In genomic region chr12:55942055-55942454, GRCh38 we compare ENCODE assay signal across 25 cellular contexts. TPM values are rescaled to one million over a fixed set of nuclear protein-coding genes. Genes with fewer than 3 reads are reported as not detected.
DNase-seq lines count a peak whose midpoint lies in the region; ATAC-seq lines count a peak whose summit lies in the region.
"Had no signal": no experiment of that assay in that cellular context is flagged by ENCODE, and none has a peak within 500 bp of the region (broad histone marks: within the 10 kb centered on the region; RNA-seq: fewer than 3 reads in every experiment).

No MANE protein-coding gene starts in this region.

- no peak overlapping the region for H3K23ac ChIP-seq in neuronal stem cell (ENCODE audit: low read depth, low read length, poor library complexity)

- POLR2A ChIA-PET in activated CD4-positive, alpha-beta T cell treated with anti-CD3 and anti-CD28 coated beads for 36 hours (lab: Charles Lee), result no interaction called here
- POLR2A ChIA-PET in CD8-positive, alpha-beta memory T cell (lab: Charles Lee), result interaction anchor here (0.6 kb wide), 1 partner anchor 183 kb away, joined by 7 read pairs; no protein-coding TSS in a partner anchor
- POLR2A ChIA-PET in naive thymus-derived CD4-positive, alpha-beta T cell (lab: Charles Lee), result interaction anchor here (1.3 to 27.1 kb wide), 4 partner anchors 5 to 203 kb away, joined by 5 to 728 read pairs (median 382); partner anchors contain the start of genes DGKA, ORMDL2, PYM1 and SARNP

- no peak overlapping the region for H2BK12ac ChIP-seq in neuronal stem cell (ENCODE audit: low read length)

- no peak overlapping the region for H2AFZ ChIP-seq in neuronal stem cell (ENCODE audit: low read length)

- H3K36me3 Mint-ChIP-seq in activated CD4-positive, alpha-beta T cell treated with anti-CD3 and anti-CD28 coated beads for 36 hours (ENCODE audit: low read depth), result peaks cover 90% of the 10 kb centered on the region
- H3K36me3 Mint-ChIP-seq in CD8-positive, alpha-beta memory T cell, result peaks cover 9 to 98% (median 24%) of the 10 kb centered on the region in 3 donors
- peaks cover 100% of the 10 kb centered on the region for H3K36me3 Mint-ChIP-seq in activated T-helper 17 cell treated with anti-CD3 and anti-CD28 coated beads, Interleukin-2, amount 50 U/mL, for 72 hours (ENCODE audit: low read depth)
- peaks cover 23 to 77% (median 60%) of the 10 kb centered on the region in 5 donors for H3K36me3 Mint-ChIP-seq in naive thymus-derived CD4-positive, alpha-beta T cell

- H3K27me3 ChIP-seq in CD8-positive, alpha-beta memory T cell (ENCODE audit: insufficient read depth, low read length, poor library complexity, severe bottlenecking), result no peaks in the 10 kb centered on the region
- no peaks in the 10 kb centered on the region for H3K27me3 ChIP-seq in naive thymus-derived CD4-positive, alpha-beta T cell (ENCODE audit: control insufficient read depth in 2 of 2, insufficient read depth in 2 of 2, low read length in 2 of 2)
- H3K27me3 ChIP-seq in neuronal stem cell (ENCODE audit: control insufficient read depth in 3 of 3, insufficient read depth in 3 of 3, low read depth in 1 of 3, low read length in 3 of 3), result no peaks in the 10 kb centered on the region
- H3K27me3 ChIP-seq: BE2C, Peyer's patch, thyroid gland had no signal

- no peak for ATAC-seq in activated CD4-positive, alpha-beta T cell treated with anti-CD3 and anti-CD28 coated beads for 36 hours
- ATAC-seq in activated T-helper 17 cell treated with anti-CD3 and anti-CD28 coated beads, Interleukin-2, amount 50 U/mL, for 72 hours (replicated peaks), result no peak
- ATAC-seq in naive thymus-derived CD4-positive, alpha-beta T cell, result no peak
- no peak for ATAC-seq in stimulated activated naive CD8-positive, alpha-beta T cell treated with anti-CD3 and anti-CD28 coated beads, Interleukin-15, Interleukin-2, amounts not matched to agents 100 U/mL and 50 U/mL, for 24 hours
- ATAC-seq: A549; left ventricle myocardium superior; stimulated activated naive CD8-positive, alpha-beta T cell treated with anti-CD3 and anti-CD28 coated beads, Interleukin-15, amount 100 ng/mL, for 72 hours had no signal

- H3K79me1 ChIP-seq in neuronal stem cell (ENCODE audit: low read depth, low read length), result no peaks in the 10 kb centered on the region

- peaks cover 52% of the 10 kb centered on the region for H3K4me1 ChIP-seq in CD8-positive, alpha-beta memory T cell (ENCODE audit: insufficient read depth, low read length)
- peaks cover 3 to 49% of the 10 kb centered on the region in 2 donors for H3K4me1 ChIP-seq in naive thymus-derived CD4-positive, alpha-beta T cell (ENCODE audit: control insufficient read depth in 2 of 2, insufficient read depth in 2 of 2, low read length in 2 of 2)
- H3K4me1 ChIP-seq in neuronal stem cell (ENCODE audit: control insufficient read depth in 2 of 2, insufficient read depth in 1 of 2, low read depth in 1 of 2, low read length in 2 of 2), result peaks cover 5% of the 10 kb centered on the region in 2 donors

- no peak overlapping the region for H3K9ac ChIP-seq in neuronal stem cell (ENCODE audit: low read depth, low read length, poor library complexity)

- H4K91ac ChIP-seq in neuronal stem cell (ENCODE audit: low read depth, low read length, poor library complexity), result no peak overlapping the region

- intact Hi-C loops in activated CD4-positive, alpha-beta T cell treated with anti-CD3 and anti-CD28 coated beads for 36 hours (cut with DNase I, micrococcal nuclease), result no loop called here
- intact Hi-C loops in naive thymus-derived CD4-positive, alpha-beta T cell (cut with micrococcal nuclease), result no loop called here

- peaks cover 76% of the 10 kb centered on the region for H3K36me3 ChIP-seq in CD8-positive, alpha-beta memory T cell (ENCODE audit: insufficient read depth, low read length)
- H3K36me3 ChIP-seq in naive thymus-derived CD4-positive, alpha-beta T cell (ENCODE audit: control insufficient read depth in 2 of 3, insufficient read depth in 3 of 3, low read length in 3 of 3), result peaks cover 41 to 97% (median 54%) of the 10 kb centered on the region in 3 experiments
- no peaks in the 10 kb centered on the region for H3K36me3 ChIP-seq in neuronal stem cell (replicated peaks in 1 of 2; ENCODE audit: control insufficient read depth in 2 of 2, insufficient read depth in 2 of 2, low read length in 2 of 2)
- H3K36me3 ChIP-seq: BE2C, HAP-1, thyroid gland, WERI-Rb-1 had no signal

- no peaks in the 10 kb centered on the region for H3K27me3 Mint-ChIP-seq in activated CD4-positive, alpha-beta T cell treated with anti-CD3 and anti-CD28 coated beads for 36 hours
- H3K27me3 Mint-ChIP-seq in CD8-positive, alpha-beta memory T cell, result no peaks in the 10 kb centered on the region
- no peaks in the 10 kb centered on the region for H3K27me3 Mint-ChIP-seq in activated T-helper 17 cell treated with anti-CD3 and anti-CD28 coated beads, Interleukin-2, amount 50 U/mL, for 72 hours
- H3K27me3 Mint-ChIP-seq in naive thymus-derived CD4-positive, alpha-beta T cell, result no peaks in the 10 kb centered on the region
- H3K27me3 Mint-ChIP-seq: stimulated activated naive CD8-positive, alpha-beta T cell treated with anti-CD3 and anti-CD28 coated beads, Interleukin-15, amount 100 ng/mL, for 72 hours had no signal

- no peak overlapping the region for H2BK5ac ChIP-seq in neuronal stem cell (ENCODE audit: low read length)

- no peak overlapping the region for H3K4me3 ChIP-seq in CD8-positive, alpha-beta memory T cell (ENCODE audit: low read length)
- H3K4me3 ChIP-seq in naive thymus-derived CD4-positive, alpha-beta T cell (ENCODE audit: low read length), result no peak overlapping the region
- no peak overlapping the region for H3K4me3 ChIP-seq in neuronal stem cell (ENCODE audit: low read length in 2 of 2)
- H3K4me3 ChIP-seq: A549, HAP-1, Peyer's patch, thyroid gland had no signal

- no peak overlapping the region for H3K27ac ChIP-seq in CD8-positive, alpha-beta memory T cell (ENCODE audit: low read depth, low read length)
- peak overlapping the region; percentile 64 for H3K27ac ChIP-seq in naive thymus-derived CD4-positive, alpha-beta T cell (ENCODE audit: low read depth, low read length)
- H3K27ac ChIP-seq in neuronal stem cell (replicated peaks; ENCODE audit: low read length), result no peak overlapping the region
- H3K27ac ChIP-seq: A549, thyroid gland, WERI-Rb-1 had no signal

- no peak overlapping the region for H3K18ac ChIP-seq in neuronal stem cell (ENCODE audit: low read length)

- H3K4ac ChIP-seq in neuronal stem cell (ENCODE audit: low read length), result no peak overlapping the region

- H3K9me3 Mint-ChIP-seq in activated CD4-positive, alpha-beta T cell treated with anti-CD3 and anti-CD28 coated beads for 36 hours (ENCODE audit: low read depth), result no peaks in the 10 kb centered on the region
- H3K9me3 Mint-ChIP-seq in CD8-positive, alpha-beta memory T cell, result no peaks in the 10 kb centered on the region
- no peaks in the 10 kb centered on the region for H3K9me3 Mint-ChIP-seq in activated T-helper 17 cell treated with anti-CD3 and anti-CD28 coated beads, Interleukin-2, amount 50 U/mL, for 72 hours
- no peaks in the 10 kb centered on the region for H3K9me3 Mint-ChIP-seq in naive thymus-derived CD4-positive, alpha-beta T cell
- H3K9me3 Mint-ChIP-seq: brain; stimulated activated naive CD8-positive, alpha-beta T cell treated with anti-CD3 and anti-CD28 coated beads, Interleukin-15, amount 100 ng/mL, for 72 hours had no signal

- H4K8ac ChIP-seq in neuronal stem cell (ENCODE audit: low read depth, low read length), result no peak overlapping the region

- no peak overlapping the region for H3K4me2 ChIP-seq in neuronal stem cell (ENCODE audit: insufficient read depth, low read length, poor library complexity, severe bottlenecking)
- H3K4me2 ChIP-seq: A549 had no signal

- no peak overlapping the region for H3K14ac ChIP-seq in neuronal stem cell (ENCODE audit: low read length)

- peak overlapping the region; percentile 66 for H3K27ac Mint-ChIP-seq in activated CD4-positive, alpha-beta T cell treated with anti-CD3 and anti-CD28 coated beads for 36 hours
- H3K27ac Mint-ChIP-seq in CD8-positive, alpha-beta memory T cell, result peak overlapping the region in 6 of 8 donors; percentile 60 to 86 (median 72)
- peak overlapping the region; percentile 37 for H3K27ac Mint-ChIP-seq in activated T-helper 17 cell treated with anti-CD3 and anti-CD28 coated beads, Interleukin-2, amount 50 U/mL, for 72 hours
- peak overlapping the region; percentile 7 to 100 (median 92) for H3K27ac Mint-ChIP-seq in naive thymus-derived CD4-positive, alpha-beta T cell
- H3K27ac Mint-ChIP-seq: brain had no signal

- H2BK15ac ChIP-seq in neuronal stem cell (ENCODE audit: low read length), result no peak overlapping the region

- no peak overlapping the region for H2AK5ac ChIP-seq in neuronal stem cell (ENCODE audit: low read depth, low read length)

- no CpG with 5 or more reads among the region's 4 CpGs for WGBS in neuronal stem cell (ENCODE audit: extremely low coverage in 2 of 2, insufficient read length in 2 of 2, insufficient replicate concordance in 1 of 2), 2 donors

- no peaks in the 10 kb centered on the region for H3K9me3 ChIP-seq in CD8-positive, alpha-beta memory T cell (ENCODE audit: low read length)
- H3K9me3 ChIP-seq in naive thymus-derived CD4-positive, alpha-beta T cell (ENCODE audit: control insufficient read depth in 2 of 3, low read length in 3 of 3), result no peaks in the 10 kb centered on the region
- no peaks in the 10 kb centered on the region for H3K9me3 ChIP-seq in neuronal stem cell (replicated peaks in 1 of 2; ENCODE audit: control insufficient read depth in 2 of 2, insufficient read depth in 1 of 2, low read depth in 1 of 2, low read length in 2 of 2)
- H3K9me3 ChIP-seq: A549, BE2C, HAP-1, Peyer's patch, thyroid gland had no signal

- CTCF ChIA-PET in activated CD4-positive, alpha-beta T cell treated with anti-CD3 and anti-CD28 coated beads for 36 hours (lab: Charles Lee), result interaction anchor here (0.9 to 5.8 kb wide), 9 partner anchors 9 to 203 kb away, joined by 3 to 69 read pairs (median 4); partner anchors contain the start of genes ORMDL2, PYM1, RAB5B and SARNP
- CTCF ChIA-PET in CD8-positive, alpha-beta memory T cell (lab: Charles Lee), result interaction anchor here (1.0 to 11.4 kb wide), 3 partner anchors 9 to 203 kb away, joined by 3 to 78 read pairs (median 9); partner anchors contain the start of gene PYM1
- CTCF ChIA-PET in naive thymus-derived CD4-positive, alpha-beta T cell (lab: Charles Lee), result interaction anchor here (5.0 kb wide), 1 partner anchor 123 kb away, joined by 43 read pairs; the partner anchor contains the start of genes ORMDL2 and SARNP

- H3K4me3 Mint-ChIP-seq in activated CD4-positive, alpha-beta T cell treated with anti-CD3 and anti-CD28 coated beads for 36 hours, result no peak overlapping the region
- H3K4me3 Mint-ChIP-seq in CD8-positive, alpha-beta memory T cell, result peak overlapping the region in 1 of 7 donors; percentile 28
- no peak overlapping the region for H3K4me3 Mint-ChIP-seq in activated T-helper 17 cell treated with anti-CD3 and anti-CD28 coated beads, Interleukin-2, amount 50 U/mL, for 72 hours
- H3K4me3 Mint-ChIP-seq in naive thymus-derived CD4-positive, alpha-beta T cell, result peak overlapping the region in 4 of 10 donors; percentile 28 to 63 (median 54)
- H3K4me3 Mint-ChIP-seq: brain; stimulated activated naive CD8-positive, alpha-beta T cell treated with anti-CD3 and anti-CD28 coated beads, Interleukin-15, amount 100 ng/mL, for 72 hours had no signal

- peaks cover 73% of the 10 kb centered on the region for H3K4me1 Mint-ChIP-seq in activated CD4-positive, alpha-beta T cell treated with anti-CD3 and anti-CD28 coated beads for 36 hours
- peaks cover 49 to 73% (median 70%) of the 10 kb centered on the region in 3 donors for H3K4me1 Mint-ChIP-seq in CD8-positive, alpha-beta memory T cell
- peaks cover 66% of the 10 kb centered on the region for H3K4me1 Mint-ChIP-seq in activated T-helper 17 cell treated with anti-CD3 and anti-CD28 coated beads, Interleukin-2, amount 50 U/mL, for 72 hours
- H3K4me1 Mint-ChIP-seq in naive thymus-derived CD4-positive, alpha-beta T cell, result peaks cover 48 to 96% (median 91%) of the 10 kb centered on the region in 7 donors

- H2BK120ac ChIP-seq in neuronal stem cell (ENCODE audit: low read depth, low read length), result no peak overlapping the region

- DNase-seq in activated CD4-positive, alpha-beta T cell treated with anti-CD3 and anti-CD28 coated beads for 36 hours, result no peak
- no peak for DNase-seq in activated CD4-positive, alpha-beta T cell treated with anti-CD3 and anti-CD28 coated beads, Interleukin-2, amount 50 U/mL, for 48 hours
- no peak for DNase-seq in CD8-positive, alpha-beta memory T cell
- no peak for DNase-seq in naive thymus-derived CD4-positive, alpha-beta T cell
- no peak for DNase-seq in central memory CD4-positive, alpha-beta T cell
- DNase-seq in stimulated activated naive CD8-positive, alpha-beta T cell treated with anti-CD3 and anti-CD28 coated beads, Interleukin-15, Interleukin-2, amounts not matched to agents 100 U/mL and 50 U/mL, for 24 hours, result no peak
- no peak for DNase-seq in neuronal stem cell (ENCODE audit: low spot score)
- DNase-seq: BE2C; Calu3; EL; islet precursor cell; left ventricle myocardium superior; NCI-H1092; NCI-H187 treated with DMSO at 0.1 percent for 48 hours; NCI-H524 treated with DMSO at 0.1 percent for 48 hours; Peyer's patch; SHP77 treated with DMSO at 0.1 percent for 48 hours; stimulated activated naive CD8-positive, alpha-beta T cell treated with anti-CD3 and anti-CD28 coated beads, Interleukin-15, amount 100 ng/mL, for 72 hours; T-helper 9 cell; thyroid gland; WERI-Rb-1 had no signal

RNA-seq across cellular contexts. Expression of gene DGKA, which starts 11.1 kb away (rescaled TPM):
- total RNA-seq in activated CD4-positive, alpha-beta T cell treated with anti-CD3 and anti-CD28 coated beads for 36 hours, result 100 to 1,000 TPM; 341 to 385 TPM
- total RNA-seq in CD8-positive, alpha-beta memory T cell, result 100 to 1,000 TPM; 221 to 236 TPM
- polyA plus RNA-seq in CD8-positive, alpha-beta memory T cell, result 234 TPM
- 100 to 1,000 TPM; 282 to 502 TPM for total RNA-seq in activated T-helper 17 cell treated with anti-CD3 and anti-CD28 coated beads, Interleukin-2, amount 50 U/mL, for 72 hours
- total RNA-seq in naive thymus-derived CD4-positive, alpha-beta T cell, result 1,000 to 10,000 TPM in 3 of 5 experiments, 100 to 1,000 TPM in 2; 705 to 1,507 (median 1,164) TPM
- polyA plus RNA-seq in naive thymus-derived CD4-positive, alpha-beta T cell, result 100 to 1,000 TPM; 259 to 557 TPM
- polyA plus RNA-seq in neuronal stem cell (2013, experiment 1 of 2), result 11.5 TPM
- polyA plus RNA-seq in neuronal stem cell (2013, experiment 2 of 2), result 10.1 TPM

RNA-seq across cellular contexts. Expression of gene PYM1, which starts 14.4 kb away (rescaled TPM):
- total RNA-seq in activated CD4-positive, alpha-beta T cell treated with anti-CD3 and anti-CD28 coated beads for 36 hours, result 10 to 100 TPM; 24.6 to 30.2 TPM
- total RNA-seq in CD8-positive, alpha-beta memory T cell, result 10 to 100 TPM; 35.8 to 38.4 TPM
- polyA plus RNA-seq in CD8-positive, alpha-beta memory T cell, result 80.8 TPM
- 10 to 100 TPM; 23.4 to 35.6 TPM for total RNA-seq in activated T-helper 17 cell treated with anti-CD3 and anti-CD28 coated beads, Interleukin-2, amount 50 U/mL, for 72 hours
- total RNA-seq in naive thymus-derived CD4-positive, alpha-beta T cell, result 10 to 100 TPM; 18.5 to 46.9 (median 35.0) TPM
- 10 to 100 TPM; 62.1 to 70.7 TPM for polyA plus RNA-seq in naive thymus-derived CD4-positive, alpha-beta T cell
- 50.0 TPM for polyA plus RNA-seq in neuronal stem cell (2013, experiment 1 of 2)
- polyA plus RNA-seq in neuronal stem cell (2013, experiment 2 of 2), result 49.6 TPM

RNA-seq across cellular contexts. Expression of gene PMEL, which starts 23.8 kb away (rescaled TPM):
- 1 to 10 TPM in 1 of 2 experiments, under 1 TPM in 1; 0.86 to 1.2 TPM for total RNA-seq in activated CD4-positive, alpha-beta T cell treated with anti-CD3 and anti-CD28 coated beads for 36 hours
- under 1 TPM; 0.28 to 0.33 TPM for total RNA-seq in CD8-positive, alpha-beta memory T cell
- not detected for polyA plus RNA-seq in CD8-positive, alpha-beta memory T cell
- total RNA-seq in activated T-helper 17 cell treated with anti-CD3 and anti-CD28 coated beads, Interleukin-2, amount 50 U/mL, for 72 hours, result 1 to 10 TPM in 1 of 2 donors, under 1 TPM in 1; 0.30 to 2.5 TPM
- not detected for total RNA-seq in naive thymus-derived CD4-positive, alpha-beta T cell
- under 1 TPM; 0.09 to 0.57 TPM for polyA plus RNA-seq in naive thymus-derived CD4-positive, alpha-beta T cell
- 298 TPM for polyA plus RNA-seq in neuronal stem cell (2013, experiment 1 of 2)
- 291 TPM for polyA plus RNA-seq in neuronal stem cell (2013, experiment 2 of 2)

RNA-seq across cellular contexts. Expression of gene CDK2, which starts 24.6 kb away (rescaled TPM):
- 100 to 1,000 TPM; 104 to 149 TPM for total RNA-seq in activated CD4-positive, alpha-beta T cell treated with anti-CD3 and anti-CD28 coated beads for 36 hours
- 100 to 1,000 TPM; 117 to 125 TPM for total RNA-seq in CD8-positive, alpha-beta memory T cell
- polyA plus RNA-seq in CD8-positive, alpha-beta memory T cell, result 8.2 TPM
- 100 to 1,000 TPM; 101 to 104 TPM for total RNA-seq in activated T-helper 17 cell treated with anti-CD3 and anti-CD28 coated beads, Interleukin-2, amount 50 U/mL, for 72 hours
- total RNA-seq in naive thymus-derived CD4-positive, alpha-beta T cell, result 10 to 100 TPM; 19.0 to 77.2 (median 24.1) TPM
- polyA plus RNA-seq in naive thymus-derived CD4-positive, alpha-beta T cell, result 1 to 10 TPM; 7.0 to 9.6 TPM
- 69.3 TPM for polyA plus RNA-seq in neuronal stem cell (2013, experiment 1 of 2)
- polyA plus RNA-seq in neuronal stem cell (2013, experiment 2 of 2), result 71.8 TPM

RNA-seq across cellular contexts. Expression of gene RAB5B, which starts 31.8 kb away (rescaled TPM):
- total RNA-seq in activated CD4-positive, alpha-beta T cell treated with anti-CD3 and anti-CD28 coated beads for 36 hours, result 10 to 100 TPM; 33.2 to 35.1 TPM
- total RNA-seq in CD8-positive, alpha-beta memory T cell, result 10 to 100 TPM; 36.6 to 38.3 TPM
- 68.5 TPM for polyA plus RNA-seq in CD8-positive, alpha-beta memory T cell
- total RNA-seq in activated T-helper 17 cell treated with anti-CD3 and anti-CD28 coated beads, Interleukin-2, amount 50 U/mL, for 72 hours, result 10 to 100 TPM; 34.2 to 50.8 TPM
- total RNA-seq in naive thymus-derived CD4-positive, alpha-beta T cell, result 100 to 1,000 TPM in 1 of 5 experiments, 10 to 100 TPM in 4; 45.2 to 109 (median 62.7) TPM
- 10 to 100 TPM; 69.6 to 86.7 TPM for polyA plus RNA-seq in naive thymus-derived CD4-positive, alpha-beta T cell
- polyA plus RNA-seq in neuronal stem cell (2013, experiment 1 of 2), result 90.1 TPM
- 89.7 TPM for polyA plus RNA-seq in neuronal stem cell (2013, experiment 2 of 2)

Comparison
In these comparisons a context has a peak if more than half of its experiments do, and no peak if none do; other contexts are left out.
1. H3K27ac Mint-ChIP-seq: peak in every context shown above with its lines; median percentile 92 in naive thymus-derived CD4-positive, alpha-beta T cell; 72 in CD8-positive, alpha-beta memory T cell; 66 in activated CD4-positive, alpha-beta T cell treated with anti-CD3 and anti-CD28 coated beads for 36 hours; 37 in activated T-helper 17 cell treated with anti-CD3 and anti-CD28 coated beads, Interleukin-2, amount 50 U/mL, for 72 hours.